In the genomic region with DNA sequence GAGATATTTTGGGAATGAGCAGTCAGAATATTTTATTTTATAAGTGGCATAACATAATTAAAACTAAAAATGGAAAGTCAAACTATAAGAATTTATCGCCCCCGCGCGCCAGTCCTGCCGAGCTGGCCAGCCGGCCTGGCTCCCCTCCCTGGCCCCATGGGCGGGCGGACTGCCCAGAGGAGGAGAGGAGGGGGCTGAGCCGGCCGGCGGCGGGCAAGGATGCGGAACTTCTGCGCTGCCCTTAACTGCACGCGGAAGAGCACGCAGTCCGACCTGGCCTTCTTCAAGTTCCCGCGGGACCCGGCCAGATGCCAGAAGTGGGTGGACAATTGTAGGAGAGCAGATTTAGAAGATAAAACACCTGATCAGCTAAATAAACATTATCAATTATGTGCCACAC, we compare ENCODE assay signal across 17 cellular contexts.
"Had no signal": no experiment of that assay in that cellular context is flagged by ENCODE, and none has a peak within 500 bp of the region (broad histone marks: within the 10 kb centered on the region; RNA-seq: fewer than 3 reads in every experiment).

No MANE protein-coding gene starts in this region.

- DNase-seq: effector CD4-positive, alpha-beta T cell; endodermal cell; erythroblast; foreskin melanocyte; hippocampal formation; mucosa of descending colon; naive thymus-derived CD8-positive, alpha-beta T cell; ovary; stimulated activated CD4-positive, alpha-beta T cell treated with anti-CD3 and anti-CD28 coated beads, Interleukin-4, amount 100 ng/mL, for 24 hours; uterus had no signal

- H3K4me1 Mint-ChIP-seq: naive thymus-derived CD8-positive, alpha-beta T cell; stimulated activated memory B cell treated with anti-CD40 and anti-IgM and Interleukin-4, amounts not matched to agents 10 μg/mL and 1 μg/mL and 100 μg/mL, for 72 hours had no signal

- H3K27ac Mint-ChIP-seq: endodermal cell; naive thymus-derived CD8-positive, alpha-beta T cell; stimulated activated memory B cell treated with anti-CD40 and anti-IgM and Interleukin-4, amounts not matched to agents 10 μg/mL and 1 μg/mL and 100 μg/mL, for 72 hours; stimulated activated naive CD8-positive, alpha-beta T cell treated with anti-CD3 and anti-CD28 coated beads, Interleukin-15, Interleukin-2, amounts not matched to agents 100 ng/mL and 50 ng/mL, for 24 hours; type B pancreatic cell had no signal

- H3K9me3 Mint-ChIP-seq: endodermal cell; stimulated activated memory B cell treated with anti-CD40 and anti-IgM and Interleukin-4, amounts not matched to agents 10 μg/mL and 1 μg/mL and 100 μg/mL, for 72 hours; type B pancreatic cell had no signal

- H3K4me2 ChIP-seq: smooth muscle cell had no signal

- H3K27me3 ChIP-seq: ovary, right atrium auricular region, uterus had no signal

- H3K4me3 Mint-ChIP-seq: endodermal cell; naive thymus-derived CD8-positive, alpha-beta T cell; stimulated activated memory B cell treated with anti-CD40 and anti-IgM and Interleukin-4, amounts not matched to agents 10 μg/mL and 1 μg/mL and 100 μg/mL, for 72 hours; stimulated activated naive CD8-positive, alpha-beta T cell treated with anti-CD3 and anti-CD28 coated beads, Interleukin-15, Interleukin-2, amounts not matched to agents 100 ng/mL and 50 ng/mL, for 24 hours; type B pancreatic cell had no signal

- H3K27ac ChIP-seq: coronary artery, ovary, right atrium auricular region, uterus had no signal

- H3K36me3 ChIP-seq: ovary, right atrium auricular region, uterus had no signal

- ATAC-seq: left lobe of liver; mucosa of descending colon; naive thymus-derived CD8-positive, alpha-beta T cell; stimulated activated memory B cell treated with anti-CD40 and anti-IgM and Interleukin-4, amounts not matched to agents 10 μg/mL and 1 μg/mL and 100 μg/mL, for 72 hours had no signal

- H3K9me3 ChIP-seq: mucosa of descending colon, ovary, right atrium auricular region, uterus had no signal

- H3K36me3 Mint-ChIP-seq: naive thymus-derived CD8-positive, alpha-beta T cell; stimulated activated memory B cell treated with anti-CD40 and anti-IgM and Interleukin-4, amounts not matched to agents 10 μg/mL and 1 μg/mL and 100 μg/mL, for 72 hours; type B pancreatic cell had no signal

- H3K4me3 ChIP-seq: coronary artery, mucosa of descending colon, ovary, right atrium auricular region, smooth muscle cell, uterus had no signal

- H3K4me1 ChIP-seq: right atrium auricular region, uterus had no signal

- H3K27me3 Mint-ChIP-seq: stimulated activated memory B cell treated with anti-CD40 and anti-IgM and Interleukin-4, amounts not matched to agents 10 μg/mL and 1 μg/mL and 100 μg/mL, for 72 hours; type B pancreatic cell had no signal
